Comparison of ENCODE assay signal across 15 cellular contexts in the genomic region with DNA sequence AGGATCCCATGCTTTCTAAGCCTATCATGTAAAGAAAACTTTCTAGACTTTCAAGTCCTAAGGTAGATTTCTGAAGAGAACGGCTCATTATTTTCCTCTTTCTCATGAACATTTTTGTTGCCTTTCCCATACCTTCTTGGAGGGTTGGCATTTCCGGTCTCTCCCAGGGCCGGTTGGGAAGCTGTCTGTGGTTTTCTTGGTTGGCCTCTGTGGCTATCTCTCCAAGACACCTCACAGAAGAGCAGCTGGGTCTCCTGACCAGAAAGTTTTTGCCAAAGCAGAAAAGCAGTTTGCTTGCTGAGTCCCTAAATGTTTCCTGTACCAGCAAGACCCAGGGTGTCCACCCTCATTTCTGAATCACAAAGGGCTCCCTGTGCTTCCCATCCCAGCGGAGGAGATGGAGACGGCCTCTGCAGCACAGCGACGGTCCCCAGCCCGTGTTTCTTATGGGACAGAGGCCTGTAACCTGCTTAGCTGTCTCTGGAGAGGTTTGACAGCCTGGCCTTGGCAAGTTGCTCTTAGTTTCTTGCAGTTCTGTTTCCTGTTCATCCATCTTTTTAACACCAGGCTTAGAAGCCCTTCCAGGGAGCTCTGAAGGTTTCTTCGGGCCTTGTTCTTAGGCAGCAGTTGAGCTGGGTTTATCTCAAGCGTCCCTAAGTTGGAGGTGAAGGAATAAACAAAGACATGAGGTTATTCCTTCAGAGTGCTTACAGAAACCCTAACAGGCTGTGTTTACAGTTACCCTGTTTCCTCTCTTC.
DNase-seq lines count a peak whose midpoint lies in the region; ATAC-seq and TF ChIP-seq lines count a peak whose summit lies in the region.
"Had no signal": no experiment of that assay in that cellular context is flagged by ENCODE, and none has a peak within 500 bp of the region (broad histone marks: within the 10 kb centered on the region; RNA-seq: fewer than 3 reads in every experiment).

No MANE protein-coding gene starts in this region.

- H3K4me1 ChIP-seq in stomach smooth muscle (ENCODE audit: control insufficient read depth, insufficient read depth, low read length): peaks cover 23% of the 10 kb centered on the region
- H3K4me1 ChIP-seq: Peyer's patch had no signal

- no peaks in the 10 kb centered on the region for H3K9me3 ChIP-seq in stomach smooth muscle (ENCODE audit: control insufficient read depth in 2 of 2, low read length in 2 of 2)
- H3K9me3 ChIP-seq: Peyer's patch had no signal

- no peak for ATAC-seq in HG02610 (IDR thresholded peaks at IDR 0.05; ENCODE audit: unreplicated experiment)
- ATAC-seq: activated CD8-positive, alpha-beta T cell treated with anti-CD3 and anti-CD28 coated beads, Interleukin-2, amount 10 ng/mL, durations not matched to agents 7 days and 5 days; esophagus mucosa; right cardiac atrium had no signal

- H3K27ac ChIP-seq in VCaP (peak overlapping the region; percentile 23; the same call in 1 of the 2 replicates), stomach smooth muscle (ENCODE audit: low read length) (peak overlapping the region; percentile 70)
- H3K27ac ChIP-seq: Peyer's patch had no signal

- H3K27me3 ChIP-seq in stomach smooth muscle (ENCODE audit: control insufficient read depth in 1 of 2, insufficient read depth in 2 of 2, low read length in 2 of 2): no peaks in the 10 kb centered on the region
- H3K27me3 ChIP-seq: Peyer's patch had no signal

- no peaks in the 10 kb centered on the region for H3K36me3 ChIP-seq in stomach smooth muscle (ENCODE audit: control insufficient read depth in 2 of 2, insufficient read depth in 2 of 2, low read length in 2 of 2)
- H3K36me3 ChIP-seq: Peyer's patch had no signal

- DNase-seq in HCEC 1CT (peak; percentile 46), iPS-NIHi7 (ENCODE audit: extremely low spot score) (peak; percentile 56), NCI-H2081 treated with DMSO at 0.1 percent for 48 hours (lab: John Stamatoyannopoulos, UW) (no peak)
- no peak for DNase-seq in activated CD4-positive, alpha-beta T cell treated with anti-CD3 and anti-CD28 coated beads, Interleukin-2, amount 50 U/mL, for 48 hours
- DNase-seq: activated CD8-positive, alpha-beta T cell treated with anti-CD3 and anti-CD28 coated beads, Interleukin-2, amount 10 ng/mL, durations not matched to agents 7 days and 5 days; activated naive CD4-positive, alpha-beta T cell; cerebellar nuclear complex; NCI-H345; right cardiac atrium; substantia nigra had no signal

- TF ChIP-seq CTCF in VCaP (conservative IDR thresholded peaks at IDR 0.05): no peak

- H3K9ac ChIP-seq in stomach smooth muscle (ENCODE audit: low read length in 2 of 2): peak overlapping the region in 1 of 2 donors; percentile 14

- H3K4me3 ChIP-seq in stomach smooth muscle (ENCODE audit: low read length in 2 of 2): no peak overlapping the region
- H3K4me3 ChIP-seq: Peyer's patch had no signal

Comparison
In these comparisons a context has a peak if more than half of its experiments do, and no peak if none do; other contexts are left out.
1. DNase-seq: peak in HCEC 1CT (single experiment) and iPS-NIHi7 (single experiment); none in activated CD4-positive, alpha-beta T cell treated with anti-CD3 and anti-CD28 coated beads, Interleukin-2, amount 50 U/mL, for 48 hours (0 of 2) and NCI-H2081 treated with DMSO at 0.1 percent for 48 hours (single experiment).